Comparison of ENCODE assay signal across 1 cellular context in the genomic region with DNA sequence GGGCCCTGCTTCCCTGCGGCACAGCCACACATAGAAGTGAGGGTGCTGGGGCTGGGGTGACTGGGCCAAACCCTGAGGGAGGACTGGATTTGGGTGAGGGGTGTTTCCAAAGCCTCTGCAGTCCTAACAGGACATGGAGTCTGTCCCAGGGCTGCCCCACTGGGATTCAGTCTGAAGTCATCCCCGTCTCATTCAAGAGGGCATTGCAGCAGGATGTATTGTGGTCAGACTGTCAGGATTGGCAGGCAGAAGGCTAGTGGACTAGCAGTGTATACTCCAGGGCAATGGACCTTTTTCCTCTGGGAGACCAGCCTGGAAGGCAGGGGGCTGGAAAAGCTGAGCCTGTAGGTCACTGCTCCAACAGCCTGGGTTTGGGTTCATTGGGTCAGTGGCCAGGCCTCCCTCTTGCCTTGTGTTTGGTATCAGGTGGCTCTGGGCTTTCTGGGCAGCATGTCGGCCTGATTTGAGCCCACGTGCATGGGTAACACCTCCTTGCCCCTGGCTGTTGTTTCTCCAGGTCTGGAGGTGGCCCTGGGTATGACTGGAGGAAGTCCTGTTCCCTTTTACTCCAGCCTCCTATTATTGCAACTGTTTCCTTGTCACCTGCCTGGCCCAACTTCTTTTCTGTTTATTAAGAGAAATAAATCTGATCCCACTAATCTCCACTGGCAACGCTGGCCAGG.
TF ChIP-seq lines count a peak whose summit lies in the region.

No MANE protein-coding gene starts in this region.

TF ChIP-seq in endothelial cell of umbilical vein, 7 proteins besides CTCF, POLR2A, EP300 and RAD21 (continued from another document):
- TF ChIP-seq GATA2 (IDR thresholded peaks at IDR 0.05; ENCODE audit: insufficient read depth, insufficient read length, low read depth, low read length) (no peak), EZH2 (IDR thresholded peaks at IDR 0.05; ENCODE audit: borderline replicate concordance, low read depth, low read length, severe bottlenecking) (no peak), FOS (IDR thresholded peaks at IDR 0.05; ENCODE audit: borderline replicate concordance, insufficient read depth, low read length) (no peak), JUN (IDR thresholded peaks at IDR 0.05; ENCODE audit: borderline replicate concordance, insufficient read depth, insufficient read length, low read depth) (no peak)
- TF ChIP-seq, protein P1, sequence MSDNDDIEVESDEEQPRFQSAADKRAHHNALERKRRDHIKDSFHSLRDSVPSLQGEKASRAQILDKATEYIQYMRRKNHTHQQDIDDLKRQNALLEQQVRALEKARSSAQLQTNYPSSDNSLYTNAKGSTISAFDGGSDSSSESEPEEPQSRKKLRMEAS (IDR thresholded peaks at IDR 0.05; ENCODE audit: insufficient read depth, insufficient read length), result no peak
TF ChIP-seq in endothelial cell of umbilical vein: peak in this region for 0.
